Comparison of ENCODE assay signal across 17 cellular contexts in genomic region chr3:3686907-3687648, GRCh38.
"Had no signal": no experiment of that assay in that cellular context is flagged by ENCODE, and none has a peak within 500 bp of the region (broad histone marks: within the 10 kb centered on the region; RNA-seq: fewer than 3 reads in every experiment).

No MANE protein-coding gene starts in this region.

- FAIRE-seq: endothelial cell of umbilical vein had no signal

- H3K4me3 Mint-ChIP-seq: naive B cell, nephron progenitor cell had no signal

- H3K9me3 ChIP-seq: colonic mucosa, sigmoid colon had no signal

- H3K27ac ChIP-seq: colonic mucosa, foreskin keratinocyte, hepatocyte, parathyroid adenoma, sigmoid colon, skin epidermis had no signal

- H2AFZ ChIP-seq: hepatocyte, parathyroid adenoma had no signal

- H3K4me3 ChIP-seq: colonic mucosa, hepatocyte, sigmoid colon, skin epidermis had no signal

- H3K4me1 Mint-ChIP-seq: naive B cell, nephron progenitor cell had no signal

- H3K36me3 ChIP-seq: colonic mucosa, sigmoid colon had no signal

- H3K79me2 ChIP-seq: hepatocyte, parathyroid adenoma had no signal

- H3K27ac Mint-ChIP-seq: naive B cell, nephron progenitor cell had no signal

- H3K27me3 ChIP-seq: colonic mucosa, foreskin keratinocyte, hepatocyte, sigmoid colon had no signal

- DNase-seq: colonic mucosa; dermis blood vessel endothelial cell; erythroblast; foreskin keratinocyte; head of caudate nucleus; left colon; naive B cell; nephron progenitor cell; sigmoid colon; stimulated activated CD4-positive, alpha-beta T cell treated with anti-CD3 and anti-CD28 coated beads, Interleukin-2, amount 100 ng/mL, for 24 hours; stimulated activated CD4-positive, alpha-beta T cell treated with anti-CD3 and anti-CD28 coated beads, Interleukin-4, amount 100 ng/mL, for 4 hours; stimulated activated naive CD4-positive, alpha-beta T cell treated with Interleukin-2 at 50 U/mL for 16 hours; trophoblast cell had no signal

- H3K4me1 ChIP-seq: colonic mucosa, foreskin keratinocyte, parathyroid adenoma, sigmoid colon had no signal

- H3K9me3 Mint-ChIP-seq: nephron progenitor cell had no signal

- H3K4me2 ChIP-seq: hepatocyte had no signal

- H3K9ac ChIP-seq: parathyroid adenoma had no signal

- ATAC-seq: foreskin keratinocyte, left colon had no signal
